8 cellular contexts compared by ENCODE assay signal in the genomic region with DNA sequence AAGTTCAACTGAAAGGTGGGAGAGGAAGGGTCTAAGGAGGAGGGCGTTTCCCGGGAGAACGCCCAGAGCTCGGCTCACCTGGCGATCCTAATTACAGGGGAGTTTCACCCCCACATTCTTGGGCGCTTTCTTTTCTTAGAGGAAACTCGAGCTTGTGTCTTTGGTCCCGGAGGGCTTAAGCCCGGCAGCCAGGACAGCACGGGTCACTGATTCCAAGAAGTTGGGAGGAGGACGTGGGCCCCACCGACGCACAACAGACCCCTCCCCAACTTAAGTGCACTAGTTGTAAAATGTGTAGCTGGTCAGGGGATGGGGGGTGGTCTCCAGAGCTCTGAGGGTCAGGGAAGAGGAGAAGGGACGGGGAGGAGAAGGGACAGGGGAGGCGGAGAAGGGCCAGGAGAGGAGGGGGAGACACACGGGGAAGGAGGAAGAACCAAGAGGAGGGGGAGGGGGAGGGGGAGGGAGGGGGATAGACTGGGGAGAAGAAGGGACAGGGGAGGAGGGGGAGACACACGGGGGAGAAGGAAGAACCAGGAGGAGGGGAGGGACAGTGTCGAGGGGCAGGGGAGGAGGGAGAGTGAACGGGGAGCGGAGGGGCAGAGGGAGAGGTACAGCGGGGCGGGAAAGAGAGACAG.
A peak's percentile ranks its signal among the peaks of the same experiment; 100 is the strongest.
DNase-seq lines count a peak whose midpoint lies in the region; ATAC-seq lines count a peak whose summit lies in the region.

No MANE protein-coding gene starts in this region.

- peak overlapping the region; percentile 53 for H3K4me3 Mint-ChIP-seq in stimulated activated effector memory CD8-positive, alpha-beta T cell treated with anti-CD3 and anti-CD28 coated beads, Interleukin-12 subunit alpha, Interleukin-12 subunit beta, amount 100 ng/mL, for 72 hours

- no peak for ATAC-seq in stimulated activated effector memory CD8-positive, alpha-beta T cell treated with anti-CD3 and anti-CD28 coated beads, Interleukin-12 subunit alpha, Interleukin-12 subunit beta, amount 100 ng/mL, for 72 hours
- ATAC-seq in HG02973 (IDR thresholded peaks at IDR 0.05; ENCODE audit: unreplicated experiment) (no peak), GM21447 (IDR thresholded peaks at IDR 0.05; ENCODE audit: unreplicated experiment) (no peak), GM19455 (IDR thresholded peaks at IDR 0.05; ENCODE audit: unreplicated experiment) (no peak)

- H3K36me3 Mint-ChIP-seq in stimulated activated effector memory CD8-positive, alpha-beta T cell treated with anti-CD3 and anti-CD28 coated beads, Interleukin-12 subunit alpha, Interleukin-12 subunit beta, amount 100 ng/mL, for 72 hours: no peaks in the 10 kb centered on the region

- H3K27ac Mint-ChIP-seq in stimulated activated effector memory CD8-positive, alpha-beta T cell treated with anti-CD3 and anti-CD28 coated beads, Interleukin-12 subunit alpha, Interleukin-12 subunit beta, amount 100 ng/mL, for 72 hours: no peak overlapping the region

- no peaks in the 10 kb centered on the region for H3K9me3 Mint-ChIP-seq in stimulated activated effector memory CD8-positive, alpha-beta T cell treated with anti-CD3 and anti-CD28 coated beads, Interleukin-12 subunit alpha, Interleukin-12 subunit beta, amount 100 ng/mL, for 72 hours

- peak; percentile 22 for DNase-seq in NOMO-1 treated with DMSO at 0.1 percent for 48 hours (lab: John Stamatoyannopoulos, UW; ENCODE audit: unreplicated experiment)
- no peak for DNase-seq in NOMO-1 treated with dmso at 0.1 percent for 144 hours (lab: John Stamatoyannopoulos, UW; ENCODE audit: unreplicated experiment)
- peak; percentile 82 for DNase-seq in SW480 (ENCODE audit: low spot score)
- DNase-seq in glomerular visceral epithelial cell (ENCODE audit: extremely low spot score): peak; percentile 30
- no peak for DNase-seq in stimulated activated effector memory CD8-positive, alpha-beta T cell treated with anti-CD3 and anti-CD28 coated beads, Interleukin-12 subunit alpha, Interleukin-12 subunit beta, amount 100 ng/mL, for 72 hours (ENCODE audit: low spot score in 2 of 2)

- no peaks in the 10 kb centered on the region for H3K4me1 Mint-ChIP-seq in stimulated activated effector memory CD8-positive, alpha-beta T cell treated with anti-CD3 and anti-CD28 coated beads, Interleukin-12 subunit alpha, Interleukin-12 subunit beta, amount 100 ng/mL, for 72 hours

Comparison
In these comparisons a context has a peak if more than half of its experiments do, and no peak if none do; other contexts are left out.
1. DNase-seq: peak in NOMO-1 treated with DMSO at 0.1 percent for 48 hours (single experiment), SW480 (single experiment) and glomerular visceral epithelial cell (single experiment); none in NOMO-1 treated with dmso at 0.1 percent for 144 hours (single experiment) and stimulated activated effector memory CD8-positive, alpha-beta T cell treated with anti-CD3 and anti-CD28 coated beads, Interleukin-12 subunit alpha, Interleukin-12 subunit beta, amount 100 ng/mL, for 72 hours (0 of 2).